In genomic region chr5:126531543-126532120, GRCh38 we compare ENCODE assay signal across 11 cellular contexts.
DNase-seq lines count a peak whose midpoint lies in the region; ATAC-seq and TF ChIP-seq lines count a peak whose summit lies in the region.
"Had no signal": no experiment of that assay in that cellular context is flagged by ENCODE, and none has a peak within 500 bp of the region (broad histone marks: within the 10 kb centered on the region; RNA-seq: fewer than 3 reads in every experiment).

No MANE protein-coding gene starts in this region.

- 53 to 65% (median 58%) methylated on average over 4 of the region's 4 CpGs for WGBS in adrenal gland, 4 donors

- no peaks in the 10 kb centered on the region for H3K4me1 ChIP-seq in GM23338 (ENCODE audit: insufficient read depth)
- H3K4me1 ChIP-seq in adrenal gland (replicated peaks in 1 of 2) = peaks cover 0 to 12% of the 10 kb centered on the region in 2 donors
- H3K4me1 ChIP-seq in right atrium auricular region = peaks cover 0 to 7% of the 10 kb centered on the region in 2 donors

- TF ChIP-seq CTCF in GM23338 (conservative IDR thresholded peaks at IDR 0.05; ENCODE audit: low read depth in 2 of 2) (no peak), adrenal gland (IDR thresholded peaks at IDR 0.05) (no peak), right atrium auricular region (IDR thresholded peaks at IDR 0.05) (no peak)

- H3K27ac Mint-ChIP-seq in GM23338 = no peak overlapping the region
- H3K27ac Mint-ChIP-seq: activated T-helper 17 cell treated with anti-CD3 and anti-CD28 coated beads, Interleukin-2, amount 50 U/mL, for 72 hours had no signal

- DNase-seq in GM23338 (ENCODE audit: low spot score) = no peak
- no peak for DNase-seq in adrenal gland
- DNase-seq in right atrium auricular region (ENCODE audit: low spot score) = peak; percentile 54
- DNase-seq in sciatic nerve (ENCODE audit: low spot score) = no peak
- DNase-seq in LoVo (ENCODE audit: low spot score) = no peak
- DNase-seq in SKM-1 treated with dmso at 0.1 percent for 144 hours (lab: John Stamatoyannopoulos, UW; ENCODE audit: unreplicated experiment) = no peak
- DNase-seq in iPS-NIHi11 (ENCODE audit: low spot score) = no peak
- DNase-seq: CD4-positive, alpha-beta memory T cell; WERI-Rb-1 had no signal

- H3K36me3 Mint-ChIP-seq in GM23338 (ENCODE audit: low read depth) = no peaks in the 10 kb centered on the region
- H3K36me3 Mint-ChIP-seq: CD4-positive, alpha-beta memory T cell had no signal

- no peak overlapping the region for H3K4me3 Mint-ChIP-seq in GM23338
- H3K4me3 Mint-ChIP-seq: activated T-helper 17 cell treated with anti-CD3 and anti-CD28 coated beads, Interleukin-2, amount 50 U/mL, for 72 hours; CD4-positive, alpha-beta memory T cell had no signal

- ATAC-seq in GM23338 = no peak
- ATAC-seq in sciatic nerve = peak; percentile 93
- ATAC-seq in HG02973 (IDR thresholded peaks at IDR 0.05; ENCODE audit: unreplicated experiment) = no peak
- ATAC-seq: activated T-helper 17 cell treated with anti-CD3 and anti-CD28 coated beads, Interleukin-2, amount 50 U/mL, for 72 hours had no signal

- no peak for TF ChIP-seq POLR2A in adrenal gland (IDR thresholded peaks at IDR 0.05)

- peaks cover 5% of the 10 kb centered on the region for H3K27me3 Mint-ChIP-seq in GM23338 (ENCODE audit: insufficient read depth, low read depth, poor library complexity)
- H3K27me3 Mint-ChIP-seq: activated T-helper 17 cell treated with anti-CD3 and anti-CD28 coated beads, Interleukin-2, amount 50 U/mL, for 72 hours; CD4-positive, alpha-beta memory T cell had no signal

- H2AFZ ChIP-seq in GM23338 = peak overlapping the region; percentile 58; the same call in 1 of the 2 replicates

- H3K4me1 Mint-ChIP-seq in GM23338 = no peaks in the 10 kb centered on the region
- H3K4me1 Mint-ChIP-seq: activated T-helper 17 cell treated with anti-CD3 and anti-CD28 coated beads, Interleukin-2, amount 50 U/mL, for 72 hours; CD4-positive, alpha-beta memory T cell had no signal

- H3K79me2 ChIP-seq in GM23338 (replicated peaks; ENCODE audit: insufficient read depth) = no peaks in the 10 kb centered on the region

- H3K9me2 ChIP-seq in GM23338 (ENCODE audit: insufficient read depth) = no peaks in the 10 kb centered on the region

- intact Hi-C loops in adrenal gland (cut with DNase I) (loop anchor here in 1 of 2 donors (10.0 kb wide), 1 partner anchor 177 kb away; no protein-coding TSS in a partner anchor), sciatic nerve (cut with DNase I) (no loop called here)

- H3K36me3 ChIP-seq in GM23338 (ENCODE audit: insufficient read depth) (no peaks in the 10 kb centered on the region), adrenal gland (replicated peaks in 1 of 2) (no peaks in the 10 kb centered on the region), right atrium auricular region (no peaks in the 10 kb centered on the region)
- H3K36me3 ChIP-seq: WERI-Rb-1 had no signal

- H3K9me3 ChIP-seq in adrenal gland (replicated peaks in 1 of 3) = no peaks in the 10 kb centered on the region
- no peaks in the 10 kb centered on the region for H3K9me3 ChIP-seq in right atrium auricular region

- H3F3A ChIP-seq in GM23338 (replicated peaks; ENCODE audit: low read depth) = no peaks in the 10 kb centered on the region

- no peaks in the 10 kb centered on the region for H4K20me1 ChIP-seq in GM23338 (replicated peaks; ENCODE audit: insufficient read depth)

- no peaks in the 10 kb centered on the region for H3K27me3 ChIP-seq in GM23338 (ENCODE audit: insufficient read depth)
- H3K27me3 ChIP-seq in adrenal gland = no peaks in the 10 kb centered on the region
- no peaks in the 10 kb centered on the region for H3K27me3 ChIP-seq in right atrium auricular region

- H3K4me2 ChIP-seq in GM23338 = no peak overlapping the region

- H3K27ac ChIP-seq in GM23338 (ENCODE audit: low read depth) = no peak overlapping the region
- peak overlapping the region in 3 of 5 donors; percentile 14 to 77 (median 62) for H3K27ac ChIP-seq in adrenal gland
- H3K27ac ChIP-seq in right atrium auricular region = peak overlapping the region; percentile 60 to 61
- H3K27ac ChIP-seq: WERI-Rb-1 had no signal

- no peak overlapping the region for H3K4me3 ChIP-seq in GM23338
- no peak overlapping the region for H3K4me3 ChIP-seq in adrenal gland
- H3K4me3 ChIP-seq in right atrium auricular region = no peak overlapping the region

- peaks cover 10% of the 10 kb centered on the region; the same call in 1 of the 3 replicates for H3K9me3 Mint-ChIP-seq in GM23338
- H3K9me3 Mint-ChIP-seq: activated T-helper 17 cell treated with anti-CD3 and anti-CD28 coated beads, Interleukin-2, amount 50 U/mL, for 72 hours had no signal

TF ChIP-seq in GM23338, 12 proteins besides CTCF, POLR2A, EP300 and RAD21 (continues in another document):
- no peak for TF ChIP-seq EZH2 (IDR thresholded peaks at IDR 0.05; ENCODE audit: low read depth, unreplicated experiment)
- no peak for TF ChIP-seq EZH2phosphoT487 (IDR thresholded peaks at IDR 0.05; ENCODE audit: unreplicated experiment)
- no peak for TF ChIP-seq ZNF462 (CRISPR knock-in tag; IDR thresholded peaks at IDR 0.05)
- TF ChIP-seq CREB1 (CRISPR knock-in tag; IDR thresholded peaks at IDR 0.05; ENCODE audit: low read depth) = no peak
- TF ChIP-seq NANOG (IDR thresholded peaks at IDR 0.05; ENCODE audit: borderline replicate concordance) = no peak
- TF ChIP-seq POLR2AphosphoS5 (IDR thresholded peaks at IDR 0.05; ENCODE audit: low read depth) = no peak
- TF ChIP-seq ETS1 (IDR thresholded peaks at IDR 0.05) = no peak
